Comparison of ENCODE assay signal across 25 cellular contexts in genomic region chrX:9906919-9907318, GRCh38.
A peak's percentile ranks its signal among the peaks of the same experiment; 100 is the strongest.
DNase-seq lines count a peak whose midpoint lies in the region; ATAC-seq and TF ChIP-seq lines count a peak whose summit lies in the region.
"Had no signal": no experiment of that assay in that cellular context is flagged by ENCODE, and none has a peak within 500 bp of the region (broad histone marks: within the 10 kb centered on the region; RNA-seq: fewer than 3 reads in every experiment).

No MANE protein-coding gene starts in this region.

- H2AFZ ChIP-seq in GM23338, result no peak overlapping the region
- no peak overlapping the region for H2AFZ ChIP-seq in neural progenitor cell (replicated peaks)

- no peak for TF ChIP-seq POLR2A in body of pancreas (IDR thresholded peaks at IDR 0.05)

- H3K27ac ChIP-seq in GM23338 (ENCODE audit: low read depth), result no peak overlapping the region
- H3K27ac ChIP-seq in RWPE1, result peak overlapping the region; percentile 53; the same call in 1 of the 2 replicates
- peak overlapping the region; percentile 86 to 89 for H3K27ac ChIP-seq in esophagus (ENCODE audit: low read depth in 2 of 2, low read length in 1 of 2)
- H3K27ac ChIP-seq in neural progenitor cell, result no peak overlapping the region
- H3K27ac ChIP-seq in body of pancreas, result no peak overlapping the region
- H3K27ac ChIP-seq: psoas muscle had no signal

- H3K4me2 ChIP-seq in GM23338 (no peak overlapping the region), neural progenitor cell (no peak overlapping the region)

- DNase-seq in GM23338 (ENCODE audit: low spot score), result peak; percentile 43
- DNase-seq in RWPE1 (ENCODE audit: low spot score), result peak; percentile 44
- DNase-seq in neural progenitor cell (ENCODE audit: low spot score), result peak; percentile 5
- DNase-seq in nucleus accumbens (lab: John Stamatoyannopoulos, UW), result no peak
- DNase-seq in body of pancreas, result no peak
- no peak for DNase-seq in hepatic stellate cell (ENCODE audit: low spot score)
- no peak for DNase-seq in HK-2 (ENCODE audit: unreplicated experiment)
- DNase-seq: activated B cell treated with CpG ODN at 0.5 μM for 24 hours; activated CD4-positive, alpha-beta memory T cell treated with anti-CD3 and anti-CD28 coated beads, Interleukin-2, amount 10 ng/mL, durations not matched to agents 7 days and 5 days; activated naive CD4-positive, alpha-beta T cell treated with anti-CD3 and anti-CD28 coated beads, Interleukin-2, amount 10 ng/mL, durations not matched to agents 7 days and 5 days; anterior cingulate cortex; CD4-positive, CD25-positive, alpha-beta regulatory T cell; DMS53; effector memory CD4-positive, alpha-beta T cell; Kasumi-1; NCI-H1417; NCI-H2171; NCI-H526 treated with DMSO at 0.1 percent for 48 hours; nephron progenitor cell; psoas muscle; SHP77 had no signal

- no peaks in the 10 kb centered on the region for H3K36me3 ChIP-seq in GM23338 (ENCODE audit: insufficient read depth)
- H3K36me3 ChIP-seq in esophagus (ENCODE audit: control insufficient read depth in 2 of 2, insufficient read depth in 2 of 2, low read length in 1 of 2), result no peaks in the 10 kb centered on the region
- H3K36me3 ChIP-seq in neural progenitor cell, result no peaks in the 10 kb centered on the region
- no peaks in the 10 kb centered on the region for H3K36me3 ChIP-seq in body of pancreas (replicated peaks in 1 of 2; ENCODE audit: insufficient read depth in 1 of 2, low read depth in 2 of 2)

- H3K4me1 ChIP-seq in GM23338 (ENCODE audit: insufficient read depth) (peaks cover 4% of the 10 kb centered on the region), esophagus (ENCODE audit: control insufficient read depth in 2 of 2, insufficient read depth in 2 of 2, low read length in 1 of 2) (peaks cover 0 to 2% of the 10 kb centered on the region in 2 donors), neural progenitor cell (no peaks in the 10 kb centered on the region), body of pancreas (no peaks in the 10 kb centered on the region)
- H3K4me1 ChIP-seq: psoas muscle had no signal

- no peaks in the 10 kb centered on the region for H3K9me3 Mint-ChIP-seq in GM23338
- H3K9me3 Mint-ChIP-seq in neural progenitor cell, result peaks cover 4% of the 10 kb centered on the region
- H3K9me3 Mint-ChIP-seq: activated B cell treated with CpG ODN at 0.5 μM for 24 hours; activated CD4-positive, alpha-beta memory T cell treated with anti-CD3 and anti-CD28 coated beads, Interleukin-2, amount 10 ng/mL, durations not matched to agents 7 days and 5 days; activated naive CD4-positive, alpha-beta T cell treated with anti-CD3 and anti-CD28 coated beads, Interleukin-2, amount 10 ng/mL, durations not matched to agents 7 days and 5 days; CD4-positive, CD25-positive, alpha-beta regulatory T cell; HFFc6; T-helper 1 cell treated with Interleukin-12 subunit alpha and Interleukin-12 subunit beta and Interleukin-4 antibody, amounts not matched to agents 30 μg/mL and 1 μg/mL, for 36 hours had no signal

- TF ChIP-seq CTCF in GM23338 (conservative IDR thresholded peaks at IDR 0.05; ENCODE audit: low read depth in 2 of 2), result no peak
- no peak for TF ChIP-seq CTCF in RWPE1 (conservative IDR thresholded peaks at IDR 0.05; ENCODE audit: low read depth)
- no peak for TF ChIP-seq CTCF in neural progenitor cell (IDR thresholded peaks at IDR 0.05)
- TF ChIP-seq CTCF in body of pancreas (IDR thresholded peaks at IDR 0.05), result no peak

- no peaks in the 10 kb centered on the region for H3K9me2 ChIP-seq in GM23338 (ENCODE audit: insufficient read depth)

- H3K27me3 Mint-ChIP-seq in GM23338 (ENCODE audit: insufficient read depth, low read depth, poor library complexity) (no peaks in the 10 kb centered on the region), neural progenitor cell (ENCODE audit: insufficient read depth, low read depth) (peaks cover 9% of the 10 kb centered on the region)

- H4K20me1 ChIP-seq in GM23338 (replicated peaks; ENCODE audit: insufficient read depth) (no peaks in the 10 kb centered on the region), neural progenitor cell (ENCODE audit: low read depth) (no peaks in the 10 kb centered on the region)

- H3K36me3 Mint-ChIP-seq in GM23338 (ENCODE audit: low read depth) (peaks cover 7% of the 10 kb centered on the region; the same call in 1 of the 3 replicates), neural progenitor cell (peaks cover 10% of the 10 kb centered on the region)
- H3K36me3 Mint-ChIP-seq: activated naive CD4-positive, alpha-beta T cell treated with anti-CD3 and anti-CD28 coated beads, Interleukin-2, amount 10 ng/mL, durations not matched to agents 7 days and 5 days; CD4-positive, CD25-positive, alpha-beta regulatory T cell had no signal

- peak; percentile 83 for ATAC-seq in GM23338
- ATAC-seq in body of pancreas, result no peak
- ATAC-seq: psoas muscle had no signal

- H3K4me1 Mint-ChIP-seq in GM23338, result peaks cover 23% of the 10 kb centered on the region
- peaks cover 30% of the 10 kb centered on the region for H3K4me1 Mint-ChIP-seq in neural progenitor cell
- H3K4me1 Mint-ChIP-seq: activated B cell treated with CpG ODN at 0.5 μM for 24 hours; activated CD4-positive, alpha-beta memory T cell treated with anti-CD3 and anti-CD28 coated beads, Interleukin-2, amount 10 ng/mL, durations not matched to agents 7 days and 5 days; activated naive CD4-positive, alpha-beta T cell treated with anti-CD3 and anti-CD28 coated beads, Interleukin-2, amount 10 ng/mL, durations not matched to agents 7 days and 5 days had no signal

- WGBS in esophagus, 2 donors, result 71 to 80% methylated on average over 10 of the region's 10 CpGs
- 80 to 95% methylated on average over 1 to 9 of the region's 10 CpGs for WGBS in body of pancreas, 2 donors

- CTCF ChIA-PET in RWPE1 (lab: Yijun Ruan, JAX), result no interaction called here

- H3F3A ChIP-seq in GM23338 (replicated peaks; ENCODE audit: low read depth), result no peaks in the 10 kb centered on the region
- H3F3A ChIP-seq in neural progenitor cell (ENCODE audit: low read depth), result no peaks in the 10 kb centered on the region

- H3K4me3 ChIP-seq in GM23338, result no peak overlapping the region
- no peak overlapping the region for H3K4me3 ChIP-seq in esophagus (ENCODE audit: low read depth in 1 of 2, low read length in 2 of 2)
- H3K4me3 ChIP-seq in neural progenitor cell, result no peak overlapping the region
- no peak overlapping the region for H3K4me3 ChIP-seq in body of pancreas
- H3K4me3 ChIP-seq: psoas muscle had no signal

- H3K79me2 ChIP-seq in GM23338 (replicated peaks; ENCODE audit: insufficient read depth), result no peaks in the 10 kb centered on the region
- no peaks in the 10 kb centered on the region for H3K79me2 ChIP-seq in neural progenitor cell (ENCODE audit: low read depth)

- H3K27ac Mint-ChIP-seq in GM23338 (no peak overlapping the region; the same call in 1 of the 2 replicates), neural progenitor cell (no peak overlapping the region)
- H3K27ac Mint-ChIP-seq: activated B cell treated with CpG ODN at 0.5 μM for 24 hours; activated CD4-positive, alpha-beta memory T cell treated with anti-CD3 and anti-CD28 coated beads, Interleukin-2, amount 10 ng/mL, durations not matched to agents 7 days and 5 days; activated naive CD4-positive, alpha-beta T cell treated with anti-CD3 and anti-CD28 coated beads, Interleukin-2, amount 10 ng/mL, durations not matched to agents 7 days and 5 days; CD4-positive, CD25-positive, alpha-beta regulatory T cell; mesothelial cell of epicardium; T-helper 1 cell treated with Interleukin-12 subunit alpha and Interleukin-12 subunit beta and Interleukin-4 antibody, amounts not matched to agents 30 μg/mL and 1 μg/mL, for 36 hours had no signal

- intact Hi-C loops in body of pancreas (cut with DNase I), result no loop called here

- H3K9me3 ChIP-seq in esophagus (ENCODE audit: control insufficient read depth in 2 of 2, insufficient read depth in 1 of 2, low read depth in 1 of 2, low read length in 1 of 2) (peaks cover 0 to 3% of the 10 kb centered on the region in 2 donors), neural progenitor cell (ENCODE audit: low read depth) (no peaks in the 10 kb centered on the region), body of pancreas (no peaks in the 10 kb centered on the region)
- H3K9me3 ChIP-seq: psoas muscle had no signal

- H3K9ac ChIP-seq in neural progenitor cell, result no peak overlapping the region

- H3K4me3 Mint-ChIP-seq in GM23338, result no peak overlapping the region
- H3K4me3 Mint-ChIP-seq in neural progenitor cell, result no peak overlapping the region
- H3K4me3 Mint-ChIP-seq: activated B cell treated with CpG ODN at 0.5 μM for 24 hours; activated CD4-positive, alpha-beta memory T cell treated with anti-CD3 and anti-CD28 coated beads, Interleukin-2, amount 10 ng/mL, durations not matched to agents 7 days and 5 days; activated naive CD4-positive, alpha-beta T cell treated with anti-CD3 and anti-CD28 coated beads, Interleukin-2, amount 10 ng/mL, durations not matched to agents 7 days and 5 days; CD4-positive, CD25-positive, alpha-beta regulatory T cell; mesothelial cell of epicardium; nephron progenitor cell; T-helper 1 cell treated with Interleukin-12 subunit alpha and Interleukin-12 subunit beta and Interleukin-4 antibody, amounts not matched to agents 30 μg/mL and 1 μg/mL, for 36 hours had no signal

- POLR2A ChIA-PET in RWPE1 (lab: Yijun Ruan, JAX; ENCODE audit: low non-redundant PET), result no interaction called here

- H3K27me3 ChIP-seq in GM23338 (ENCODE audit: insufficient read depth), result no peaks in the 10 kb centered on the region
- no peaks in the 10 kb centered on the region for H3K27me3 ChIP-seq in esophagus (ENCODE audit: control insufficient read depth in 1 of 2, insufficient read depth in 2 of 2, low read length in 2 of 2)
- no peaks in the 10 kb centered on the region for H3K27me3 ChIP-seq in neural progenitor cell
- no peaks in the 10 kb centered on the region for H3K27me3 ChIP-seq in body of pancreas

TF ChIP-seq in GM23338, 12 proteins besides CTCF, POLR2A, EP300 and RAD21:
- no peak for TF ChIP-seq EZH2phosphoT487 (IDR thresholded peaks at IDR 0.05; ENCODE audit: unreplicated experiment)

Comparison
In these comparisons a context has a peak if more than half of its experiments do, and no peak if none do; other contexts are left out.
1. DNase-seq: peak in GM23338 (single experiment), RWPE1 (single experiment) and neural progenitor cell (single experiment); none in nucleus accumbens (0 of 56), body of pancreas (0 of 4), hepatic stellate cell (single experiment) and HK-2 (single experiment).
2. H3K27ac ChIP-seq: peak in RWPE1 (single experiment) and esophagus (2 of 2); none in GM23338 (single experiment), neural progenitor cell (single experiment) and body of pancreas (0 of 4).